ENCODE assay signal across 8 cellular contexts in the genomic region with DNA sequence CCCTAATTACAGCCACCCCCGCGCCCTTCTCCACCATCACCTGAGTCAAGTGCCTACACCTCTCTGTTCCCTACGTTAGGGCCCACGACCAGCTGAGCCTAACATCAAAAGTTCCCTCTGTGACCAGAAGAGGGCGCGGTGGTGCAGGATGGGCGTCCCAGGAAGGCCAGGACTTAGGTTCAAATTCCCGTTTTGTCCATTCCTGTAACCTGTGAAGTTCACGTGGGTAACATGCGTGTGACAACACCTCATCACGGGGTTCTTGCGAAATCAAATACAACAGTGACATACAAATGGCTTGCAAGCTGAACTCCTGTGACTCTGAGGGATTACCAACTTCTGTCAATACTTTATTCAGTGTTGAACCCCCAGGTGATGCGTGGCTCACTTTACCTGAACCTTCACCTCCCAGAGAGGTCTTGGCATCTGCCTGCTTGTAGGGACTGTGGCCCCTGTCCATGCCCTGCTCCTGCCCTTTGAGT.
DNase-seq lines count a peak whose midpoint lies in the region; ATAC-seq, FAIRE-seq and TF ChIP-seq lines count a peak whose summit lies in the region.

No MANE protein-coding gene starts in this region.

- peak; percentile 63 for TF ChIP-seq CTCF in A549 (IDR thresholded peaks at IDR 0.05)
- peak; percentile 81 for TF ChIP-seq CTCF in epithelial cell of proximal tubule (conservative IDR thresholded peaks at IDR 0.05; ENCODE audit: low read depth, low read length)
- TF ChIP-seq CTCF in nephron progenitor cell (IDR thresholded peaks at IDR 0.05) = peak; percentile 78
- peak; percentile 72 to 80 (median 77) for TF ChIP-seq CTCF in transverse colon (IDR thresholded peaks at IDR 0.05)

- peaks cover 46% of the 10 kb centered on the region for H3K4me1 ChIP-seq in A549
- H3K4me1 ChIP-seq in transverse colon = peaks cover 12 to 60% (median 29%) of the 10 kb centered on the region in 4 donors

- H3K4me1 Mint-ChIP-seq in nephron progenitor cell = peaks cover 67% of the 10 kb centered on the region

- no peaks in the 10 kb centered on the region for H3K9me3 ChIP-seq in A549
- H3K9me3 ChIP-seq in transverse colon = no peaks in the 10 kb centered on the region

- ATAC-seq in A549 (peak; percentile 60 to 74; a peak in 3 of 6 replicates), GM18907 (IDR thresholded peaks at IDR 0.05; ENCODE audit: unreplicated experiment) (peak; percentile 28), HG02885 (IDR thresholded peaks at IDR 0.05; ENCODE audit: poor library complexity, unreplicated experiment) (no peak)

- CTCF ChIA-PET in A549 (lab: Yijun Ruan, JAX) = interaction anchor here (0.8 to 3.1 kb wide), 19 partner anchors 9 to 828 kb away, joined by 3 to 12 read pairs (median 4); no protein-coding TSS in a partner anchor

- peaks cover 15% of the 10 kb centered on the region for H3K9me3 Mint-ChIP-seq in nephron progenitor cell

- intact Hi-C loops in transverse colon (cut with DNase I; ENCODE audit: low total_unique reads) = no loop called here

- TF ChIP-seq RAD21 in A549 (conservative IDR thresholded peaks at IDR 0.05 in 1 of 2, IDR thresholded peaks at IDR 0.05 in 1 of 2) = peak; percentile 66 to 74

- peak overlapping the region; percentile 31; the same call in 2 of the 3 replicates for H3K4me2 ChIP-seq in A549

- POLR2A ChIA-PET in A549 (lab: Yijun Ruan, JAX) = interaction anchor here (1.7 kb wide), 1 partner anchor 208 kb away, joined by 6 read pairs; a partner anchor contains a TSS

- H3K27me3 Mint-ChIP-seq in nephron progenitor cell (ENCODE audit: low read depth, poor library complexity) = no peaks in the 10 kb centered on the region

- DNase-seq in A549 (ENCODE audit: low read depth in 1 of 2, low spot score in 1 of 2) = peak; percentile 33 to 70
- DNase-seq in NCI-H748 (lab: John Stamatoyannopoulos, UW; ENCODE audit: unreplicated experiment) = peak; percentile 82
- peak; percentile 67 for DNase-seq in activated CD8-positive, alpha-beta memory T cell treated with anti-CD3 and anti-CD28 coated beads, Interleukin-2, amount 50 U/mL, for 4 hours
- no peak for DNase-seq in epithelial cell of proximal tubule (ENCODE audit: low read depth)
- DNase-seq in nephron progenitor cell = peak; percentile 78
- DNase-seq in transverse colon = peak; percentile 77

- no peaks in the 10 kb centered on the region for H3K36me3 ChIP-seq in transverse colon

- TF ChIP-seq EP300 in A549 (IDR thresholded peaks at IDR 0.05) = no peak
- TF ChIP-seq EP300 in transverse colon (IDR thresholded peaks at IDR 0.05; ENCODE audit: low read depth) = no peak

- no peak overlapping the region for H3K4me3 ChIP-seq in A549
- no peak overlapping the region for H3K4me3 ChIP-seq in epithelial cell of proximal tubule (ENCODE audit: low read depth, low read length)
- H3K4me3 ChIP-seq in transverse colon = no peak overlapping the region

- in situ Hi-C loops in transverse colon (cut with MboI; ENCODE audit: low pct_ligation_motif_present in 1 of 4, low pct_unique_long_range_greater_than_20kb in 1 of 4, low sequenced_read_pairs in 3 of 4) = loop anchor here in 3 of 4 donors (10.0 to 25.0 kb wide), 3 partner anchors 198 to 302 kb away; a partner anchor contains a TSS

- H3K27ac ChIP-seq in A549 (peak overlapping the region; percentile 55 to 83), transverse colon (peak overlapping the region; percentile 47 to 74 (median 66))

- H3K4me3 Mint-ChIP-seq in nephron progenitor cell = no peak overlapping the region

- no peak for TF ChIP-seq POLR2A in A549 (IDR thresholded peaks at IDR 0.05; ENCODE audit: low read length)
- TF ChIP-seq POLR2A in transverse colon (IDR thresholded peaks at IDR 0.05) = no peak

- no peaks in the 10 kb centered on the region for H3K27me3 ChIP-seq in transverse colon

- H3K27ac Mint-ChIP-seq in nephron progenitor cell = no peak overlapping the region

- no peak for FAIRE-seq in A549 (lab: Jason Lieb, UNC)

- WGBS in A549 (ENCODE audit: missing lambda C conversion rate) = 54% methylated on average over 13 of the region's 13 CpGs
- 64% methylated on average over 13 of the region's 13 CpGs; no CpG with 5 or more reads in 1 of the 2 donors for WGBS in transverse colon (ENCODE audit: low coverage in 1 of 2), 2 donors

- no peaks in the 10 kb centered on the region for H3K36me3 Mint-ChIP-seq in nephron progenitor cell (ENCODE audit: low read depth)

TF ChIP-seq in A549, 52 proteins besides CTCF, POLR2A, EP300 and RAD21:
- TF ChIP-seq FOXS1 (CRISPR knock-in tag; IDR thresholded peaks at IDR 0.05) = no peak
- no peak for TF ChIP-seq NPAS2 (CRISPR knock-in tag; IDR thresholded peaks at IDR 0.05; ENCODE audit: borderline replicate concordance)
- TF ChIP-seq, protein P1, sequence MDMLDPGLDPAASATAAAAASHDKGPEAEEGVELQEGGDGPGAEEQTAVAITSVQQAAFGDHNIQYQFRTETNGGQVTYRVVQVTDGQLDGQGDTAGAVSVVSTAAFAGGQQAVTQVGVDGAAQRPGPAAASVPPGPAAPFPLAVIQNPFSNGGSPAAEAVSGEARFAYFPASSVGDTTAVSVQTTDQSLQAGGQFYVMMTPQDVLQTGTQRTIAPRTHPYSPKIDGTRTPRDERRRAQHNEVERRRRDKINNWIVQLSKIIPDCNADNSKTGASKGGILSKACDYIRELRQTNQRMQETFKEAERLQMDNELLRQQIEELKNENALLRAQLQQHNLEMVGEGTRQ (IDR thresholded peaks at IDR 0.05) = no peak
- TF ChIP-seq, protein P2, sequence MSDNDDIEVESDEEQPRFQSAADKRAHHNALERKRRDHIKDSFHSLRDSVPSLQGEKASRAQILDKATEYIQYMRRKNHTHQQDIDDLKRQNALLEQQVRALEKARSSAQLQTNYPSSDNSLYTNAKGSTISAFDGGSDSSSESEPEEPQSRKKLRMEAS (IDR thresholded peaks at IDR 0.05) = peak; percentile 29; the same call in 1 of the 2 replicates
- no peak for TF ChIP-seq FOSL2 (IDR thresholded peaks at IDR 0.05)
- no peak for TF ChIP-seq FOSL2 (CRISPR knock-in tag; IDR thresholded peaks at IDR 0.05)
- TF ChIP-seq SMC3 (IDR thresholded peaks at IDR 0.05) = peak; percentile 79
- TF ChIP-seq EHMT2 (IDR thresholded peaks at IDR 0.05; ENCODE audit: low read depth) = no peak
- no peak for TF ChIP-seq RNF2 (IDR thresholded peaks at IDR 0.05; ENCODE audit: borderline replicate concordance, low read depth)
- peak; percentile 55 to 80; a peak in 3 of 4 replicates for TF ChIP-seq CEBPB (IDR thresholded peaks at IDR 0.05)
TF ChIP-seq in A549: peak in this region for 3.
